30 cellular contexts compared by ENCODE assay signal in genomic region chr14:56885795-56886194, GRCh38.
"Had no signal": no experiment of that assay in that cellular context is flagged by ENCODE, and none has a peak within 500 bp of the region (broad histone marks: within the 10 kb centered on the region; RNA-seq: fewer than 3 reads in every experiment).

No MANE protein-coding gene starts in this region.

- H3K4me1 ChIP-seq: breast epithelium, colonic mucosa, sigmoid colon had no signal

- H3K4me3 Mint-ChIP-seq: activated CD4-positive, alpha-beta memory T cell treated with anti-CD3 and anti-CD28 coated beads for 36 hours; activated CD4-positive, alpha-beta T cell treated with anti-CD3 and anti-CD28 coated beads, Interleukin-2, amount 10 ng/mL, durations not matched to agents 24 days and 14 days; activated T-helper 1 cell treated with anti-CD3 and anti-CD28 coated beads, Interleukin-12 subunit alpha, Interleukin-12 subunit beta, Interleukin-2, Interleukin-4 antibody, amounts not matched to agents 30 ng/mL and 10 ng/mL and 1 ng/mL, durations not matched to agents 14 hours and 24 hours and 36 hours; mesothelial cell of epicardium; naive B cell; nephron progenitor cell; stimulated activated effector memory CD8-positive, alpha-beta T cell treated with anti-CD3 and anti-CD28 coated beads, Interleukin-12 subunit alpha, Interleukin-12 subunit beta, amount 100 ng/mL, for 72 hours; stimulated activated naive CD8-positive, alpha-beta T cell treated with anti-CD3 and anti-CD28 coated beads, Interleukin-15, Interleukin-2, amounts not matched to agents 100 ng/mL and 50 ng/mL, for 24 hours; T-helper 2 cell treated with Interferon-gamma antibody and Interleukin-4, amounts not matched to agents 5 μg/mL and 100 μg/mL, for 36 hours had no signal

- H3K9me3 Mint-ChIP-seq: activated CD4-positive, alpha-beta memory T cell treated with anti-CD3 and anti-CD28 coated beads for 36 hours; activated CD4-positive, alpha-beta T cell treated with anti-CD3 and anti-CD28 coated beads, Interleukin-2, amount 10 ng/mL, durations not matched to agents 24 days and 14 days; activated T-helper 1 cell treated with anti-CD3 and anti-CD28 coated beads, Interleukin-12 subunit alpha, Interleukin-12 subunit beta, Interleukin-2, Interleukin-4 antibody, amounts not matched to agents 30 ng/mL and 10 ng/mL and 1 ng/mL, durations not matched to agents 14 hours and 24 hours and 36 hours; mesothelial cell of epicardium; stimulated activated naive CD8-positive, alpha-beta T cell treated with anti-CD3 and anti-CD28 coated beads, Interleukin-15, Interleukin-2, amounts not matched to agents 100 ng/mL and 50 ng/mL, for 24 hours; T-helper 2 cell treated with Interferon-gamma antibody and Interleukin-4, amounts not matched to agents 5 μg/mL and 100 μg/mL, for 36 hours had no signal

- H3K36me3 ChIP-seq: breast epithelium, colonic mucosa, ovary, sigmoid colon, thoracic aorta had no signal

- H3K27me3 ChIP-seq: colonic mucosa, ovary had no signal

- H3K9me3 ChIP-seq: breast epithelium, colonic mucosa, ovary, sigmoid colon, thoracic aorta had no signal

- H3K27ac ChIP-seq: breast epithelium, colonic mucosa, dorsolateral prefrontal cortex, ovary, sigmoid colon, thoracic aorta had no signal

- DNase-seq: activated CD4-positive, alpha-beta memory T cell treated with anti-CD3 and anti-CD28 coated beads for 36 hours; activated CD4-positive, alpha-beta T cell treated with anti-CD3 and anti-CD28 coated beads, Interleukin-2, amount 10 ng/mL, durations not matched to agents 24 days and 14 days; activated CD4-positive, CD25-positive, alpha-beta regulatory T cell treated with anti-CD3 and anti-CD28 coated beads, Interleukin-2, amount 50 U/mL, for 72 hours; activated CD8-positive, alpha-beta memory T cell treated with anti-CD3 and anti-CD28 coated beads, Interleukin-2, amount 50 U/mL, for 4 hours; activated gamma-delta T cell treated with Interleukin-2 at 50 U/mL for 16 hours; activated naive CD4-positive, alpha-beta T cell treated with anti-CD3 and anti-CD28 coated beads, Interleukin-2, amount 50 U/mL, for 16 hours; activated T-cell treated with anti-CD3 and anti-CD28 coated beads, Interleukin-2, amount 50 U/mL, for 1 hour; amniotic stem cell; central memory CD4-positive, alpha-beta T cell; colonic mucosa; dorsolateral prefrontal cortex; effector memory CD4-positive, alpha-beta T cell; kidney; left colon; mammary epithelial cell; naive B cell; nephron progenitor cell; ovary; sigmoid colon; small intestine; stimulated activated CD4-positive, alpha-beta T cell treated with anti-CD3 and anti-CD28 coated beads, Interleukin-4, amount 100 ng/mL, for 24 hours; T-helper 1 cell had no signal

- H3K4me1 Mint-ChIP-seq: activated CD4-positive, alpha-beta T cell treated with anti-CD3 and anti-CD28 coated beads, Interleukin-2, amount 10 ng/mL, durations not matched to agents 24 days and 14 days; naive B cell; stimulated activated effector memory CD8-positive, alpha-beta T cell treated with anti-CD3 and anti-CD28 coated beads, Interleukin-12 subunit alpha, Interleukin-12 subunit beta, amount 100 ng/mL, for 72 hours had no signal

- H3K36me3 Mint-ChIP-seq: activated CD4-positive, alpha-beta memory T cell treated with anti-CD3 and anti-CD28 coated beads for 36 hours; mesothelial cell of epicardium; naive B cell; stimulated activated effector memory CD8-positive, alpha-beta T cell treated with anti-CD3 and anti-CD28 coated beads, Interleukin-12 subunit alpha, Interleukin-12 subunit beta, amount 100 ng/mL, for 72 hours had no signal

- H3K27ac Mint-ChIP-seq: activated CD4-positive, alpha-beta memory T cell treated with anti-CD3 and anti-CD28 coated beads for 36 hours; activated CD4-positive, alpha-beta T cell treated with anti-CD3 and anti-CD28 coated beads, Interleukin-2, amount 10 ng/mL, durations not matched to agents 24 days and 14 days; activated T-helper 1 cell treated with anti-CD3 and anti-CD28 coated beads, Interleukin-12 subunit alpha, Interleukin-12 subunit beta, Interleukin-2, Interleukin-4 antibody, amounts not matched to agents 30 ng/mL and 10 ng/mL and 1 ng/mL, durations not matched to agents 14 hours and 24 hours and 36 hours; mesothelial cell of epicardium; naive B cell; nephron progenitor cell; progenitor cell of endocrine pancreas; stimulated activated effector memory CD8-positive, alpha-beta T cell treated with anti-CD3 and anti-CD28 coated beads, Interleukin-12 subunit alpha, Interleukin-12 subunit beta, amount 100 ng/mL, for 72 hours; stimulated activated naive CD8-positive, alpha-beta T cell treated with anti-CD3 and anti-CD28 coated beads, Interleukin-15, Interleukin-2, amounts not matched to agents 100 ng/mL and 50 ng/mL, for 24 hours; T-helper 2 cell treated with Interferon-gamma antibody and Interleukin-4, amounts not matched to agents 5 μg/mL and 100 μg/mL, for 36 hours had no signal

- H3K4me3 ChIP-seq: breast epithelium, colonic mucosa, dorsolateral prefrontal cortex, ovary, sigmoid colon, thoracic aorta had no signal

- ATAC-seq: left colon; stimulated activated effector memory CD8-positive, alpha-beta T cell treated with anti-CD3 and anti-CD28 coated beads, Interleukin-12 subunit alpha, Interleukin-12 subunit beta, amount 100 ng/mL, for 72 hours had no signal
